In the genomic region with DNA sequence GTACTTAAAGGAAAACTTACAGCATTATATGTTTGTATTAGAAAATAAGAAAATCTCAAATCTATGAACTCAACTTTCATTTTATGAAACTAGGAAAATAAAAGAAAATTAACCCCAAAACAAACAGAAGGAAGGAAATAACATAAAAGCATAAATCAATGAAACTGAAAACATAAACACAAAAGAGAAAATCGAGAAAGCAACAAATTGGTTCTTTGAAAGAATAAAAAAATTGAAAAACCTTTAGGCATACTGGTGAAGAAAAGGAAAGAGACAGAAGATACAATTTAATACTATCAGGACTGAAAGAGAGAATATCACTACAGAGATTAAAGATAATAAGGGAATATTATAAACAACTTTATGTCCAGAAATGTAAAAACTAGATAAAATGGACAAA, we compare ENCODE assay signal across 26 cellular contexts.
"Had no signal": no experiment of that assay in that cellular context is flagged by ENCODE, and none has a peak within 500 bp of the region (broad histone marks: within the 10 kb centered on the region; RNA-seq: fewer than 3 reads in every experiment).

No MANE protein-coding gene starts in this region.

- H3K27me3 Mint-ChIP-seq: progenitor cell of endocrine pancreas; stimulated activated naive CD8-positive, alpha-beta T cell treated with anti-CD3 and anti-CD28 coated beads, Interleukin-15, amount 100 ng/mL, for 72 hours had no signal

- H3K36me3 Mint-ChIP-seq: naive B cell had no signal

- H3K27me3 ChIP-seq: esophagus squamous epithelium, neural progenitor cell, right lobe of liver, suprapubic skin, vagina had no signal

- H3K27ac ChIP-seq: esophagus squamous epithelium, neural progenitor cell, right lobe of liver, suprapubic skin, vagina had no signal

- DNase-seq: effector memory CD4-positive, alpha-beta T cell; erythroblast; esophagus squamous epithelium; foreskin melanocyte; kidney; mesenchymal stem cell; mucosa of descending colon; naive B cell; right lobe of liver; stimulated activated CD4-positive, alpha-beta T cell treated with anti-CD3 and anti-CD28 coated beads, Interleukin-12 subunit alpha, Interleukin-12 subunit beta, amount 100 ng/mL, for 4 hours; stimulated activated CD4-positive, alpha-beta T cell treated with anti-CD3 and anti-CD28 coated beads, Interleukin-1b, Interleukin-23, amount 100 ng/mL, for 48 hours; stimulated activated CD4-positive, alpha-beta T cell treated with anti-CD3 and anti-CD28 coated beads, Interleukin-4, amount 100 ng/mL, for 1 hour; stimulated activated CD8-positive, alpha-beta memory T cell treated with anti-CD3 and anti-CD28 coated beads, Interleukin-4, amount 100 ng/mL, for 48 hours; stimulated activated naive CD4-positive, alpha-beta T cell; stimulated activated naive CD8-positive, alpha-beta T cell treated with anti-CD3 and anti-CD28 coated beads, Interleukin-15, amount 100 ng/mL, for 72 hours; trophoblast cell had no signal

- H3K9me3 ChIP-seq: esophagus squamous epithelium, mucosa of descending colon, right lobe of liver, suprapubic skin, vagina had no signal

- H3K36me3 ChIP-seq: esophagus squamous epithelium, neural progenitor cell, right lobe of liver, suprapubic skin, vagina had no signal

- H3K4me3 ChIP-seq: esophagus squamous epithelium, mucosa of descending colon, neural progenitor cell, right lobe of liver, smooth muscle cell, suprapubic skin, vagina had no signal

- H3K4me3 Mint-ChIP-seq: dendritic cell treated with granulocyte-macrophage colony-stimulating factor and Interleukin-4, amounts not matched to agents 40 ng/mL and 50 ng/mL, for 4 days; mesothelial cell of epicardium; naive B cell; nephron; neural progenitor cell; stimulated activated naive CD8-positive, alpha-beta T cell treated with anti-CD3 and anti-CD28 coated beads, Interleukin-15, amount 100 ng/mL, for 72 hours had no signal

- H3K27ac Mint-ChIP-seq: dendritic cell treated with granulocyte-macrophage colony-stimulating factor and Interleukin-4, amounts not matched to agents 40 ng/mL and 50 ng/mL, for 4 days; mesothelial cell of epicardium; naive B cell; nephron; neural progenitor cell; progenitor cell of endocrine pancreas had no signal

- FAIRE-seq: colon, kidney had no signal

- ATAC-seq: left lobe of liver; mucosa of descending colon; right lobe of liver; stimulated activated naive CD8-positive, alpha-beta T cell treated with anti-CD3 and anti-CD28 coated beads, Interleukin-15, amount 100 ng/mL, for 72 hours had no signal

- H3K9me3 Mint-ChIP-seq: dendritic cell treated with granulocyte-macrophage colony-stimulating factor and Interleukin-4, amounts not matched to agents 40 ng/mL and 50 ng/mL, for 4 days; mesothelial cell of epicardium; nephron; stimulated activated naive CD8-positive, alpha-beta T cell treated with anti-CD3 and anti-CD28 coated beads, Interleukin-15, amount 100 ng/mL, for 72 hours had no signal

- H3K4me1 ChIP-seq: esophagus squamous epithelium, suprapubic skin, vagina had no signal
